ENCODE assay signal across 8 cellular contexts in genomic region chr18:35290070-35290735, GRCh38. TPM values are rescaled to one million over a fixed set of nuclear protein-coding genes. Genes with fewer than 3 reads are reported as not detected.
DNase-seq lines count a peak whose midpoint lies in the region; ATAC-seq, FAIRE-seq and TF ChIP-seq lines count a peak whose summit lies in the region.

Gene ZSCAN30 (minus strand): TSS chr18:35290229. CDS start chr18:35264352, 25,877 bp downstream.

- H3K36me3 ChIP-seq in HUES64 (ENCODE audit: insufficient read depth, low read length) (peaks cover 19% of the 10 kb centered on the region), OCI-LY1 (ENCODE audit: insufficient read depth, low read length) (peaks cover 38% of the 10 kb centered on the region), endothelial cell of umbilical vein (ENCODE audit: control insufficient read depth in 2 of 2, extremely low read depth in 1 of 2, insufficient read depth in 2 of 2, low read length in 2 of 2) (peaks cover 0 to 7% of the 10 kb centered on the region in 2 experiments)

- H3K4me3 ChIP-seq in HUES64 (ENCODE audit: low read length) (peak within 1 kb of the TSS; percentile 90), OCI-LY1 (ENCODE audit: low read depth, low read length, poor library complexity, severe bottlenecking) (peak within 1 kb of the TSS; percentile 91), endothelial cell of umbilical vein (replicated peaks in 1 of 3; ENCODE audit: insufficient read depth in 1 of 3, low read depth in 1 of 3, low read length in 3 of 3) (peak within 1 kb of the TSS; percentile 49 to 100 (median 96))

- H3K4me1 Mint-ChIP-seq in Calu3 (ENCODE audit: low read depth, unreplicated experiment), result peaks cover 19% of the 10 kb centered on the region

- BruUV-seq in Calu3 (replicated peaks; lab: Mats Ljungman, UMichigan), result no TSS peak
- TSS peak; percentile 64 for BruUV-seq in endothelial cell of umbilical vein (replicated peaks; lab: Mats Ljungman, UMichigan)

- intact Hi-C loops in Calu3 (cut with micrococcal nuclease; ENCODE audit: unreplicated experiment) (loop anchor here (5.0 kb wide), 1 partner anchor 48 kb away; the partner anchor contains the start of gene ZNF397), endothelial cell of umbilical vein (cut with micrococcal nuclease) (loop anchor here (1.0 to 2.0 kb wide), 5 partner anchors 8 to 59 kb away; partner anchors contain the start of gene ZNF24)

- H3K4me1 ChIP-seq in HUES64 (ENCODE audit: insufficient read depth, low read length) (no peaks in the 10 kb centered on the region), OCI-LY1 (ENCODE audit: insufficient read depth, low read length, severe bottlenecking) (peaks cover 24% of the 10 kb centered on the region), endothelial cell of umbilical vein (ENCODE audit: control insufficient read depth, extremely low read depth, insufficient read depth, low read length) (peaks cover 19% of the 10 kb centered on the region)

- no peaks in the 10 kb centered on the region for H3F3A ChIP-seq in OCI-LY1 (ENCODE audit: insufficient read depth, low read length)

- TF ChIP-seq POLR2A in endothelial cell of umbilical vein (IDR thresholded peaks at IDR 0.05; ENCODE audit: low read depth, low read length), result peak; percentile 90

- H4K20me1 ChIP-seq in OCI-LY1 (ENCODE audit: insufficient read depth, low read length) (no peaks in the 10 kb centered on the region), endothelial cell of umbilical vein (replicated peaks; ENCODE audit: control insufficient read depth, extremely low read depth, insufficient read depth, low read length) (no peaks in the 10 kb centered on the region)

- TF ChIP-seq CTCF in Calu3 (IDR thresholded peaks at IDR 0.05; ENCODE audit: unreplicated experiment) (no peak), OCI-LY1 (IDR thresholded peaks at IDR 0.05; ENCODE audit: low read length) (no peak), endothelial cell of umbilical vein (IDR thresholded peaks at IDR 0.05; ENCODE audit: extremely low read depth in 1 of 2, insufficient read depth in 1 of 2, low read depth in 1 of 2, low read length in 2 of 2) (no peak)

- H3K36me3 Mint-ChIP-seq in Calu3 (ENCODE audit: insufficient read depth, unreplicated experiment), result peaks cover 32% of the 10 kb centered on the region

- H3K79me2 ChIP-seq in OCI-LY1 (ENCODE audit: insufficient read depth, low read length) (peaks cover 14% of the 10 kb centered on the region), endothelial cell of umbilical vein (ENCODE audit: control insufficient read depth, insufficient read depth, low read length) (peaks cover 63% of the 10 kb centered on the region)

- H2AFZ ChIP-seq in OCI-LY1 (ENCODE audit: low read length) (peak within 1 kb of the TSS; percentile 44; the same call in 1 of the 2 replicates), endothelial cell of umbilical vein (ENCODE audit: low read depth, low read length) (peak within 1 kb of the TSS; percentile 73)

- FAIRE-seq in endothelial cell of umbilical vein (lab: Jason Lieb, UNC), result peak; percentile 91

- peak within 1 kb of the TSS; percentile 99 for H3K27ac Mint-ChIP-seq in Calu3 (ENCODE audit: unreplicated experiment)

- H3K27ac ChIP-seq in HUES64 (ENCODE audit: low read depth, low read length) (peak within 1 kb of the TSS; percentile 84), OCI-LY1 (ENCODE audit: low read depth, low read length, poor library complexity, severe bottlenecking) (peak within 1 kb of the TSS; percentile 68), endothelial cell of umbilical vein (ENCODE audit: insufficient read depth, low read depth, low read length) (peak within 1 kb of the TSS; percentile 63)

- H3K9me3 ChIP-seq in HUES64 (ENCODE audit: insufficient read depth, low read depth, low read length) (peaks cover 28% of the 10 kb centered on the region), OCI-LY1 (ENCODE audit: low read length) (peaks cover 24% of the 10 kb centered on the region), endothelial cell of umbilical vein (replicated peaks; ENCODE audit: control insufficient read depth, insufficient read depth, low read length) (no peaks in the 10 kb centered on the region)

- peak; percentile 94 for ATAC-seq in GM21447 (IDR thresholded peaks at IDR 0.05; ENCODE audit: unreplicated experiment)

- H3K27me3 Mint-ChIP-seq in Calu3 (ENCODE audit: unreplicated experiment), result no peaks in the 10 kb centered on the region

- no peaks in the 10 kb centered on the region for H3K27me3 ChIP-seq in HUES64 (ENCODE audit: insufficient read depth, low read length)
- no peaks in the 10 kb centered on the region for H3K27me3 ChIP-seq in OCI-LY1 (ENCODE audit: insufficient read depth, low read length)
- H3K27me3 ChIP-seq in endothelial cell of umbilical vein (ENCODE audit: control insufficient read depth in 2 of 2, insufficient read depth in 2 of 2, low read length in 2 of 2), result no peaks in the 10 kb centered on the region

- no peaks in the 10 kb centered on the region for H3K9me1 ChIP-seq in endothelial cell of umbilical vein (replicated peaks; ENCODE audit: control insufficient read depth, extremely low read depth, insufficient read depth, low read length)

- peak within 1 kb of the TSS; percentile 92 for H3K4me2 ChIP-seq in OCI-LY1 (ENCODE audit: low read length)
- peak within 1 kb of the TSS; percentile 95 for H3K4me2 ChIP-seq in endothelial cell of umbilical vein (ENCODE audit: insufficient read depth, low read length)

- H3K4me3 Mint-ChIP-seq in Calu3 (ENCODE audit: low read depth, unreplicated experiment), result peak within 1 kb of the TSS; percentile 99

- H3K9ac ChIP-seq in HUES64 (ENCODE audit: low read depth, low read length) (peak within 1 kb of the TSS; percentile 90), OCI-LY1 (ENCODE audit: low read length) (peak within 1 kb of the TSS; percentile 91), endothelial cell of umbilical vein (replicated peaks; ENCODE audit: extremely low read depth, insufficient read depth, low read length) (peak within 1 kb of the TSS; percentile 94)

- H3K9me3 Mint-ChIP-seq in Calu3 (ENCODE audit: low read depth, unreplicated experiment), result peaks cover 12% of the 10 kb centered on the region

- dilution Hi-C loops in endothelial cell of umbilical vein (cut with MboI; ENCODE audit: extremely low pct_ligation_motif_present, low sequenced_read_pairs), result no loop called here

- peak; percentile 96 for DNase-seq in Calu3
- DNase-seq in activated CD8-positive, alpha-beta memory T cell treated with anti-CD3 and anti-CD28 coated beads, Interleukin-2, amount 50 U/mL, for 48 hours, result peak; percentile 97
- DNase-seq in endothelial cell of umbilical vein (ENCODE audit: low read depth, low spot score), result peak; percentile 98
- peak; percentile 82 for DNase-seq in middle frontal gyrus (ENCODE audit: extremely low spot score, low spot score)
- peak; percentile 87 to 94 for DNase-seq in stimulated activated CD8-positive, alpha-beta memory T cell treated with anti-CD3 and anti-CD28 coated beads, Interleukin-2, amount 100 ng/mL, for 48 hours (ENCODE audit: low read depth in 2 of 2)

- CTCF ChIA-PET in Calu3 (lab: Charles Lee), result interaction anchor here (0.6 kb wide), 3 partner anchors 201 to 896 kb away, joined by 3 to 6 read pairs (median 3); no protein-coding TSS in a partner anchor
- CTCF ChIA-PET in endothelial cell of umbilical vein (lab: Charles Lee), result interaction anchor here (0.7 to 1.3 kb wide), 5 partner anchors 23 to 65 kb away, joined by 3 to 4 read pairs (median 3); partner anchors contain the start of gene ZNF397

- under 1% methylated on average over 41 of the region's 41 CpGs for WGBS in HUES64

- H3K9me2 ChIP-seq in OCI-LY1 (ENCODE audit: low read depth, low read length), result no peaks in the 10 kb centered on the region

- POLR2A ChIA-PET in endothelial cell of umbilical vein (lab: Charles Lee), result interaction anchor here (0.6 to 1.0 kb wide), 2 partner anchors 49 to 757 kb away, joined by 3 to 9 read pairs; partner anchors contain the start of gene ZNF397

TF ChIP-seq in endothelial cell of umbilical vein, 7 proteins besides CTCF, POLR2A, EP300 and RAD21:
- peak; percentile 20 for TF ChIP-seq FOS (IDR thresholded peaks at IDR 0.05; ENCODE audit: borderline replicate concordance, insufficient read depth, low read length)
- TF ChIP-seq EZH2 (IDR thresholded peaks at IDR 0.05; ENCODE audit: borderline replicate concordance, low read depth, low read length, severe bottlenecking), result no peak
- TF ChIP-seq MYC (IDR thresholded peaks at IDR 0.05; ENCODE audit: low read depth, low read length), result peak; percentile 25
- peak; percentile 82 for TF ChIP-seq POLR2AphosphoS5 (IDR thresholded peaks at IDR 0.05; ENCODE audit: insufficient read depth, low read depth, low read length)
- TF ChIP-seq MAX (IDR thresholded peaks at IDR 0.05; ENCODE audit: insufficient read depth, insufficient read length), result no peak
- TF ChIP-seq JUN (IDR thresholded peaks at IDR 0.05; ENCODE audit: borderline replicate concordance, insufficient read depth, insufficient read length, low read depth), result no peak
- peak; percentile 37 for TF ChIP-seq GATA2 (IDR thresholded peaks at IDR 0.05; ENCODE audit: insufficient read depth, insufficient read length, low read depth, low read length)

RNA-seq across cellular contexts. Expression of gene ZSCAN30, which starts in this region (rescaled TPM):
- 15.9 and 17.0 TPM in 2 replicates for total RNA-seq in Calu3 (2022)
- 5.4 TPM for polyA plus RNA-seq in HUES64 (2013, experiment 1 of 2)
- polyA plus RNA-seq in HUES64 (2013, experiment 2 of 2), result 6.9 TPM
- total RNA-seq in endothelial cell of umbilical vein, result 14.6 and 18.0 TPM in 2 replicates
- polyA plus RNA-seq in endothelial cell of umbilical vein, result 5.9 and 6.7 TPM in 2 replicates
- 5.7 and 6.5 TPM in 2 replicates for polyA plus RNA-seq in endothelial cell of umbilical vein (2011; cell fraction: cytosol; rRNA removed)
- 50.6 and 60.6 TPM in 2 replicates for polyA plus RNA-seq in endothelial cell of umbilical vein (2011; cell fraction: nucleus; rRNA removed)
- polyA plus RNA-seq in endothelial cell of umbilical vein (2012), result 12.5 and 13.5 TPM in 2 replicates
- 19.4 and 25.6 TPM in 2 replicates for polyA minus RNA-seq in endothelial cell of umbilical vein
- polyA minus RNA-seq in endothelial cell of umbilical vein (2011; cell fraction: cytosol; rRNA and poly(A)+ RNA removed), result 1.2 TPM
- 24.2 and 33.0 TPM in 2 replicates for polyA minus RNA-seq in endothelial cell of umbilical vein (2011; cell fraction: nucleus; rRNA and poly(A)+ RNA removed)

Comparison
In these comparisons a context has a peak if more than half of its experiments do, and no peak if none do; other contexts are left out.
1. Peak in every context shown above with its lines: DNase-seq, ATAC-seq, H3K4me3 ChIP-seq and H3K27ac ChIP-seq.